ENCODE assay signal across 7 cellular contexts in genomic region chr15:47753591-47753990, GRCh38. TPM values are rescaled to one million over a fixed set of nuclear protein-coding genes. Genes with fewer than 3 reads are reported as not detected.
"Had no signal": no experiment of that assay in that cellular context is flagged by ENCODE, and none has a peak within 500 bp of the region (broad histone marks: within the 10 kb centered on the region; RNA-seq: fewer than 3 reads in every experiment).

No MANE protein-coding gene starts in this region.

- H3K27ac Mint-ChIP-seq: IgD-negative memory B cell had no signal

- DNase-seq: KBM-7 had no signal

- ATAC-seq: HepG2, K562 had no signal

- H3K4me1 Mint-ChIP-seq: IgD-negative memory B cell had no signal

- H3K36me3 Mint-ChIP-seq: IgD-negative memory B cell had no signal

- H3K4me3 Mint-ChIP-seq: IgD-negative memory B cell had no signal

- FAIRE-seq: HepG2, HTR-8/SVneo, K562 had no signal

- H3K27ac ChIP-seq: HL-60 had no signal

- H3K4me3 ChIP-seq: K562 had no signal

RNA-seq across cellular contexts. Expression of gene SEMA6D, which starts 36.3 kb away (rescaled TPM):
- total RNA-seq: HepG2, HT-29, K562 had no signal
- polyA plus RNA-seq: HepG2, IgD-negative memory B cell, K562 had no signal
